In the genomic region with DNA sequence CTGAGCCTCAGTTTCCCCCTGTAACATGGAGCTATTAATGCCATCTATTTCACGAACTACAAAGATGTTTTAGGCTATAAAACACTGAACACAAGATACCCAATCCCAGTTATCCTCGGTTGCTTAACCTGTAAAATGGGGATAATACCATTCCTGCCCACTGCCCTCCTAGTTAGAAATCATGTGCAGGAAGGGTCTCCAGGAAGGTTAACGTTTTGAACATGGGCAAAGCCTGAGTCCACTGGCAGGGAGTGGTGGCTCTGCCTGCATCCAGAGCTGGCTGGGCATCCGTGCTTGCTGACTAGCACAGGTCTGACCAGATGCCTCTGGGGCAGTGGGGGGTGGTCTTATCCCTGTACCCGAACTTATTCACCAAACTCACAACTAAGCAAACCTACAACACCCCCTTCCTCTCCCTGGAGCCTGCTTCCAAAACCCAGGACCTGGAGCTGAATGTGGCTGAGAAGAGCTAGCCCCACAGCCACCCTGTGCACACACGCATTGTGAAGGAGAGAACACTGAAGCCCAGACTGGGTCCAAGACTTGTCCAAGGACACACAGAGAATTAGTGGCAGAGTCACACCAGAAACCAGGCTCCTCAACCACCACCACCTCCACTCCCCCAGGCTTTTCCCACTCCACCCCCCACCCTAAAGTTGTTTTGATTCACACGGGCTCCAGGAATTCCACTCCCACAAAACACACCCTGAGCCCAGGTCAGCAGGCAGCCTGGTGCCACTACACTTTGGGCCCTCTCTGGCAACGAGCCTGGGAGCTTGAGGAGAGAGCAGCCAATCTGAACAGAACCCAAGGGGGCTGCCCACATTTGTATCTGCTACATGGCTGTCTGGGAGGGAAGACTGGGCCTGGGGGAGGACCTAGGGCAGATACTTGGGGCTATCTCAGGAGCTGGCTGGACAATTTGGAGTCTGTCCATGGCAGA, we compare ENCODE assay signal across 8 cellular contexts. TPM values are rescaled to one million over a fixed set of nuclear protein-coding genes. Genes with fewer than 3 reads are reported as not detected.
DNase-seq lines count a peak whose midpoint lies in the region; TF ChIP-seq lines count a peak whose summit lies in the region.

No MANE protein-coding gene starts in this region.

- TF ChIP-seq POLR2A in esophagus squamous epithelium (IDR thresholded peaks at IDR 0.05): peak in 2 of 4 donors; percentile 11 to 24
- no peak for TF ChIP-seq POLR2A in testis (IDR thresholded peaks at IDR 0.05)

- TF ChIP-seq CTCF in esophagus squamous epithelium (IDR thresholded peaks at IDR 0.05) (no peak), testis (IDR thresholded peaks at IDR 0.05) (no peak), GM13977 (IDR thresholded peaks at IDR 0.05; ENCODE audit: extremely low read depth, insufficient read depth, missing control alignments) (no peak)

- peaks cover 67% of the 10 kb centered on the region for H3K4me1 Mint-ChIP-seq in activated naive CD4-positive, alpha-beta T cell treated with anti-CD3 and anti-CD28 coated beads for 36 hours (ENCODE audit: low read depth)

- H3K4me3 ChIP-seq in esophagus squamous epithelium: peak overlapping the region; percentile 45 to 78 (median 65)
- H3K4me3 ChIP-seq in testis: no peak overlapping the region

- peaks cover 0 to 8% (median 0%) of the 10 kb centered on the region in 4 donors for H3K27me3 ChIP-seq in esophagus squamous epithelium
- H3K27me3 ChIP-seq in testis: no peaks in the 10 kb centered on the region

- CTCF ChIA-PET in activated naive CD4-positive, alpha-beta T cell treated with anti-CD3 and anti-CD28 coated beads for 36 hours (lab: Charles Lee): interaction anchor here (0.8 to 11.9 kb wide), 8 partner anchors 9 to 163 kb away, joined by 3 to 143 read pairs (median 4); a partner anchor contains a TSS

- H3K27ac ChIP-seq in esophagus squamous epithelium (peak overlapping the region; percentile 84 to 93 (median 89)), testis (no peak overlapping the region), caudate nucleus (ENCODE audit: low read depth, low read length) (no peak overlapping the region)

- H3K4me1 ChIP-seq in esophagus squamous epithelium (peaks cover 75 to 99% (median 91%) of the 10 kb centered on the region in 3 donors), testis (peaks cover 38% of the 10 kb centered on the region)

- H3K9me3 ChIP-seq in esophagus squamous epithelium (no peaks in the 10 kb centered on the region), testis (no peaks in the 10 kb centered on the region)

- no peaks in the 10 kb centered on the region for H3K36me3 ChIP-seq in esophagus squamous epithelium
- H3K36me3 ChIP-seq in testis (ENCODE audit: low read depth, missing control alignments): no peaks in the 10 kb centered on the region

- H3K27ac Mint-ChIP-seq in activated naive CD4-positive, alpha-beta T cell treated with anti-CD3 and anti-CD28 coated beads for 36 hours: no peak overlapping the region

- H3K36me3 Mint-ChIP-seq in activated naive CD4-positive, alpha-beta T cell treated with anti-CD3 and anti-CD28 coated beads for 36 hours (ENCODE audit: low read depth): peaks cover 29% of the 10 kb centered on the region

- intact Hi-C loops in activated naive CD4-positive, alpha-beta T cell treated with anti-CD3 and anti-CD28 coated beads for 36 hours (cut with micrococcal nuclease): loop anchor here (2.0 to 10.0 kb wide), 4 partner anchors 107 to 505 kb away; a partner anchor contains a TSS
- intact Hi-C loops in esophagus squamous epithelium (cut with DNase I) (no loop called here), testis (cut with DNase I; ENCODE audit: low total_unique reads) (no loop called here)

- 44 to 47% methylated on average over 4 to 5 of the region's 8 CpGs for WGBS in esophagus squamous epithelium, 2 donors
- 51 to 67% methylated on average over 7 to 8 of the region's 8 CpGs for WGBS in testis, 2 donors

- in situ Hi-C loops in GM13977 (cut with MboI; ENCODE audit: low pct_unique_long_range_greater_than_20kb, low sequenced_read_pairs, unreplicated experiment): loop anchor here (5.0 kb wide), 1 partner anchor 37 kb away; no protein-coding TSS in a partner anchor

- no peaks in the 10 kb centered on the region for H3K9me3 Mint-ChIP-seq in activated naive CD4-positive, alpha-beta T cell treated with anti-CD3 and anti-CD28 coated beads for 36 hours

- peak; percentile 44 for DNase-seq in activated naive CD4-positive, alpha-beta T cell treated with anti-CD3 and anti-CD28 coated beads for 36 hours
- DNase-seq in activated naive CD4-positive, alpha-beta T cell treated with anti-CD3 and anti-CD28 coated beads, Interleukin-2, amount 50 U/mL, for 16 hours: no peak
- DNase-seq in RKO (ENCODE audit: low spot score) (peak; percentile 48), esophagus squamous epithelium (lab: John Stamatoyannopoulos, UW) (no peak), testis (peak; percentile 88), GM19240 (ENCODE audit: insufficient read length, low spot score) (no peak), GM13977 (ENCODE audit: low spot score) (no peak), caudate nucleus (lab: John Stamatoyannopoulos, UW) (no peak)

- peak overlapping the region; percentile 91 for H3K4me3 Mint-ChIP-seq in activated naive CD4-positive, alpha-beta T cell treated with anti-CD3 and anti-CD28 coated beads for 36 hours

- H3K27me3 Mint-ChIP-seq in activated naive CD4-positive, alpha-beta T cell treated with anti-CD3 and anti-CD28 coated beads for 36 hours (ENCODE audit: low read depth): peaks cover 2% of the 10 kb centered on the region

RNA-seq across cellular contexts. Expression of a gene that starts 1.6 kb away (rescaled TPM):
- total RNA-seq in activated naive CD4-positive, alpha-beta T cell treated with anti-CD3 and anti-CD28 coated beads for 36 hours: 10 to 100 TPM; 31.3 to 33.8 TPM
- total RNA-seq in esophagus squamous epithelium: 10 to 100 TPM; 10.1 to 16.9 (median 11.8) TPM
- total RNA-seq in testis: 1 to 10 TPM; 4.2 to 6.6 TPM
- polyA plus RNA-seq in testis (ENCODE audit: insufficient read depth, low read depth, low replicate concordance): 4.8 TPM

RNA-seq across cellular contexts. Expression of a gene that starts 29.9 kb away (rescaled TPM):
- 10 to 100 TPM; 69.5 to 74.6 TPM for total RNA-seq in activated naive CD4-positive, alpha-beta T cell treated with anti-CD3 and anti-CD28 coated beads for 36 hours
- total RNA-seq in esophagus squamous epithelium (10 to 100 TPM; 12.6 to 62.9 (median 37.5) TPM), testis (10 to 100 TPM; 27.2 to 34.5 TPM)
- 24.5 TPM for polyA plus RNA-seq in testis (ENCODE audit: insufficient read depth, low read depth, low replicate concordance)

RNA-seq across cellular contexts. Expression of a gene that starts 45.4 kb away (rescaled TPM):
- total RNA-seq in activated naive CD4-positive, alpha-beta T cell treated with anti-CD3 and anti-CD28 coated beads for 36 hours: 1 to 10 TPM in 1 of 2 experiments, under 1 TPM in 1; 0.76 to 1.3 TPM
- total RNA-seq in esophagus squamous epithelium (10 to 100 TPM; 17.6 to 39.0 (median 30.5) TPM), testis (10 to 100 TPM; 43.1 to 48.0 TPM)
- polyA plus RNA-seq in testis (ENCODE audit: insufficient read depth, low read depth, low replicate concordance): 34.1 TPM

Comparison
In these comparisons a context has a peak if more than half of its experiments do, and no peak if none do; other contexts are left out.
1. DNase-seq: peak in activated naive CD4-positive, alpha-beta T cell treated with anti-CD3 and anti-CD28 coated beads for 36 hours (single experiment), RKO (single experiment) and testis (single experiment); none in activated naive CD4-positive, alpha-beta T cell treated with anti-CD3 and anti-CD28 coated beads, Interleukin-2, amount 50 U/mL, for 16 hours (single experiment), esophagus squamous epithelium (single experiment), GM19240 (single experiment), GM13977 (single experiment) and caudate nucleus (0 of 61).
2. H3K27ac ChIP-seq: peak in esophagus squamous epithelium (4 of 4); none in testis (0 of 2) and caudate nucleus (single experiment).
3. H3K4me3 ChIP-seq: peak in esophagus squamous epithelium (4 of 4); none in testis (0 of 2).
4. RNA of a gene that starts 45.4 kb away (total RNA-seq): 43.1 to 48.0 TPM in testis and 17.6 to 39.0 TPM in esophagus squamous epithelium; 0.76 to 1.3 TPM in activated naive CD4-positive, alpha-beta T cell treated with anti-CD3 and anti-CD28 coated beads for 36 hours; every median in the first group is over 4 times any median in the second.